ENCODE assay signal across 8 cellular contexts in the genomic region with DNA sequence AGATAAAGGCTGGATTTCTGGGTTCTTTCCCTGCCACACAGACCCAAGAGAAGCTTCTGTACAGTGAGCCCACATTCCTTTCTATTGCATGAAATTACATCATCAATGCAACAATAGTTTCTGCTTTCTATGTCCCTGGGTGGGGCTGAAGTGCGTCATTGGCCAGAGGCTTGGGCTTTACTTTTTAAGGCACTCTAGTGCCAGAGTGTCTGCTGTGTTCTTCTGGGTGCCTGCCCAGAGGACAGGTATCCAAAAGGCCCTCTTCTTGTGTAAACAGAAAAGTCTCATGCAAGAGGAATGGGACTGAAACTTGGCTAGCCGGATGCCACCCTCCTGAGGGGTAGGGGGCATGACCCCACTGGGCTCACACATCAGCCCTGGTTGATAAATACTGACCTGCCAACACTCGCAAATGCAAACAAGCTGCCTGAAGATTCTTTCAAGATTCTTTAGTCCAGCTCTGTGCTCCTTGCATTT. TPM values are rescaled to one million over a fixed set of nuclear protein-coding genes. Genes with fewer than 3 reads are reported as not detected.
DNase-seq lines count a peak whose midpoint lies in the region; ATAC-seq, FAIRE-seq and TF ChIP-seq lines count a peak whose summit lies in the region.

No MANE protein-coding gene starts in this region.

- no peaks in the 10 kb centered on the region for H3K27me3 ChIP-seq in CD4-positive, alpha-beta memory T cell (ENCODE audit: insufficient read depth, low read length)

- TF ChIP-seq CTCF in RWPE1 (conservative IDR thresholded peaks at IDR 0.05; ENCODE audit: low read depth) = no peak

- POLR2A ChIA-PET in RWPE1 (lab: Yijun Ruan, JAX; ENCODE audit: low non-redundant PET) = interaction anchor here (1.8 kb wide), 1 partner anchor 133 kb away, joined by 5 read pairs; no protein-coding TSS in a partner anchor
- POLR2A ChIA-PET in CD4-positive, alpha-beta memory T cell (lab: Charles Lee; ENCODE audit: partially characterized antibody) = no interaction called here

- H3K27ac Mint-ChIP-seq in CD4-positive, alpha-beta memory T cell = no peak overlapping the region

- H3K27me3 Mint-ChIP-seq in CD4-positive, alpha-beta memory T cell = peaks cover 8 to 13% of the 10 kb centered on the region in 2 donors

- H3K27ac ChIP-seq in RWPE1 = peak overlapping the region; percentile 98
- H3K27ac ChIP-seq in CD4-positive, alpha-beta memory T cell (ENCODE audit: low read depth, low read length) = no peak overlapping the region

- ATAC-seq in GM21515 (IDR thresholded peaks at IDR 0.05; ENCODE audit: unreplicated experiment) = no peak

- H3K4me1 Mint-ChIP-seq in CD4-positive, alpha-beta memory T cell = peaks cover 3 to 5% (median 3%) of the 10 kb centered on the region in 4 donors

- H3K9me3 Mint-ChIP-seq in CD4-positive, alpha-beta memory T cell = no peaks in the 10 kb centered on the region

- no peaks in the 10 kb centered on the region for H3K9me3 ChIP-seq in CD4-positive, alpha-beta memory T cell (ENCODE audit: control insufficient read depth in 1 of 2, low read length in 2 of 2)

- no peaks in the 10 kb centered on the region for H3K36me3 Mint-ChIP-seq in CD4-positive, alpha-beta memory T cell

- DNase-seq in H54 (ENCODE audit: insufficient read length, low spot score) (peak; percentile 74), RWPE1 (ENCODE audit: low spot score) (peak; percentile 93), fibroblast of the conjunctiva (ENCODE audit: low read depth) (peak; percentile 96), skeletal muscle cell (ENCODE audit: low read depth) (peak; percentile 85)
- no peak for DNase-seq in CD4-positive, alpha-beta memory T cell
- DNase-seq in activated effector memory CD4-positive, alpha-beta T cell treated with anti-CD3 and anti-CD28 coated beads, Interleukin-2, amount 50 U/mL, for 16 hours = no peak
- no peak for DNase-seq in activated CD4-positive, alpha-beta T cell treated with anti-CD3 and anti-CD28 coated beads, Interleukin-2, amount 50 U/mL, for 1 hour

- no peak overlapping the region for H3K4me3 ChIP-seq in skeletal muscle cell (ENCODE audit: low read depth, low read length)
- H3K4me3 ChIP-seq in CD4-positive, alpha-beta memory T cell (ENCODE audit: low read length in 2 of 2) = no peak overlapping the region

- no peaks in the 10 kb centered on the region for H3K36me3 ChIP-seq in CD4-positive, alpha-beta memory T cell (ENCODE audit: insufficient read depth, low read length)

- TF ChIP-seq POLR2A in H54 (IDR thresholded peaks at IDR 0.05; ENCODE audit: low read depth, low read length) = no peak

- H3K4me1 ChIP-seq in CD4-positive, alpha-beta memory T cell (ENCODE audit: insufficient read depth, low read length) = no peaks in the 10 kb centered on the region

- CTCF ChIA-PET in RWPE1 (lab: Yijun Ruan, JAX) = interaction anchor here (0.6 to 3.5 kb wide), 7 partner anchors 10 to 124 kb away, joined by 3 to 16 read pairs (median 4); no protein-coding TSS in a partner anchor
- CTCF ChIA-PET in CD4-positive, alpha-beta memory T cell (lab: Charles Lee; ENCODE audit: partially characterized antibody) = interaction anchor here (0.6 to 7.5 kb wide), 9 partner anchors 12 to 125 kb away, joined by 3 to 77 read pairs (median 20); no protein-coding TSS in a partner anchor

- intact Hi-C loops in CD4-positive, alpha-beta memory T cell (cut with micrococcal nuclease) = no loop called here

- FAIRE-seq in H54 (lab: Jason Lieb, UNC) = peak; percentile 75

- no peak overlapping the region for H3K4me3 Mint-ChIP-seq in CD4-positive, alpha-beta memory T cell

RNA-seq across cellular contexts. Expression of gene KRT86, which starts 5.9 kb away (rescaled TPM):
- not detected for total RNA-seq in CD4-positive, alpha-beta memory T cell
- polyA plus RNA-seq in CD4-positive, alpha-beta memory T cell = not detected

RNA-seq across cellular contexts. Expression of gene KRT81, which starts 11.0 kb away (rescaled TPM):
- not detected for total RNA-seq in CD4-positive, alpha-beta memory T cell
- polyA plus RNA-seq in CD4-positive, alpha-beta memory T cell = not detected

RNA-seq across cellular contexts. Expression of gene KRT83, which starts 40.8 kb away (rescaled TPM):
- total RNA-seq in CD4-positive, alpha-beta memory T cell = not detected
- polyA plus RNA-seq in CD4-positive, alpha-beta memory T cell = not detected

RNA-seq across cellular contexts. Expression of gene KRT7, which starts 47.3 kb away (rescaled TPM):
- total RNA-seq in CD4-positive, alpha-beta memory T cell = not detected
- polyA plus RNA-seq in CD4-positive, alpha-beta memory T cell = not detected

Comparison
In these comparisons a context has a peak if more than half of its experiments do, and no peak if none do; other contexts are left out.
1. DNase-seq: peak in H54 (single experiment), RWPE1 (single experiment), fibroblast of the conjunctiva (single experiment) and skeletal muscle cell (single experiment); none in CD4-positive, alpha-beta memory T cell (0 of 5), activated effector memory CD4-positive, alpha-beta T cell treated with anti-CD3 and anti-CD28 coated beads, Interleukin-2, amount 50 U/mL, for 16 hours (single experiment) and activated CD4-positive, alpha-beta T cell treated with anti-CD3 and anti-CD28 coated beads, Interleukin-2, amount 50 U/mL, for 1 hour (single experiment).